8 cellular contexts compared by ENCODE assay signal in genomic region chr1:44740179-44740617, GRCh38. TPM values are rescaled to one million over a fixed set of nuclear protein-coding genes. Genes with fewer than 3 reads are reported as not detected.
DNase-seq lines count a peak whose midpoint lies in the region; ATAC-seq and TF ChIP-seq lines count a peak whose summit lies in the region.

No MANE protein-coding gene starts in this region.

- no peaks in the 10 kb centered on the region for H3K27me3 ChIP-seq in cardiac muscle cell
- H3K27me3 ChIP-seq in upper lobe of right lung: no peaks in the 10 kb centered on the region

- no peaks in the 10 kb centered on the region for H3K36me3 ChIP-seq in cardiac muscle cell
- no peaks in the 10 kb centered on the region for H3K36me3 ChIP-seq in upper lobe of right lung

- H3K9me3 ChIP-seq in cardiac muscle cell (ENCODE audit: low read depth) (no peaks in the 10 kb centered on the region), upper lobe of right lung (no peaks in the 10 kb centered on the region)

- no peaks in the 10 kb centered on the region for H3K27me3 Mint-ChIP-seq in activated T-helper 17 cell treated with anti-CD3 and anti-CD28 coated beads, Interleukin-2, amount 50 U/mL, for 72 hours

- H3K4me1 ChIP-seq in cardiac muscle cell (ENCODE audit: low read depth) (no peaks in the 10 kb centered on the region), upper lobe of right lung (no peaks in the 10 kb centered on the region)

- H3K4me3 ChIP-seq in cardiac muscle cell: peak overlapping the region; percentile 67
- peak overlapping the region; percentile 64 for H3K4me3 ChIP-seq in upper lobe of right lung

- peaks cover 50% of the 10 kb centered on the region for H3K36me3 Mint-ChIP-seq in activated T-helper 17 cell treated with anti-CD3 and anti-CD28 coated beads, Interleukin-2, amount 50 U/mL, for 72 hours (ENCODE audit: low read depth)

- peak overlapping the region; percentile 96 for H3K4me3 Mint-ChIP-seq in activated T-helper 17 cell treated with anti-CD3 and anti-CD28 coated beads, Interleukin-2, amount 50 U/mL, for 72 hours

- DNase-seq in cardiac muscle cell (ENCODE audit: low read depth in 1 of 2, low spot score in 1 of 2) (no peak), cardiac septum (ENCODE audit: low spot score) (no peak), left colon (no peak), upper lobe of right lung (no peak), COR-L47 (lab: John Stamatoyannopoulos, UW) (no peak), EL (no peak)
- no peak for DNase-seq in stimulated activated naive CD4-positive, alpha-beta T cell (lab: John Stamatoyannopoulos, UW)

- no peak for ATAC-seq in activated T-helper 17 cell treated with anti-CD3 and anti-CD28 coated beads, Interleukin-2, amount 50 U/mL, for 72 hours (replicated peaks)
- peak; percentile 1 for ATAC-seq in left colon
- no peak for ATAC-seq in upper lobe of right lung

- H3K9me3 Mint-ChIP-seq in activated T-helper 17 cell treated with anti-CD3 and anti-CD28 coated beads, Interleukin-2, amount 50 U/mL, for 72 hours: no peaks in the 10 kb centered on the region

- peak overlapping the region; percentile 63 for H3K27ac ChIP-seq in cardiac muscle cell
- no peak overlapping the region for H3K27ac ChIP-seq in upper lobe of right lung

- TF ChIP-seq CTCF in cardiac muscle cell (IDR thresholded peaks at IDR 0.05; ENCODE audit: low read depth, low read length) (no peak), upper lobe of right lung (IDR thresholded peaks at IDR 0.05) (no peak)

- intact Hi-C loops in cardiac septum (cut with DNase I): loop anchor here (5.0 kb wide), 1 partner anchor 562 kb away; no protein-coding TSS in a partner anchor
- intact Hi-C loops in left colon (cut with DNase I, micrococcal nuclease): no loop called here
- intact Hi-C loops in upper lobe of right lung (cut with DNase I): no loop called here

- peak overlapping the region; percentile 91 for H3K27ac Mint-ChIP-seq in activated T-helper 17 cell treated with anti-CD3 and anti-CD28 coated beads, Interleukin-2, amount 50 U/mL, for 72 hours

- peaks cover 7% of the 10 kb centered on the region for H3K4me1 Mint-ChIP-seq in activated T-helper 17 cell treated with anti-CD3 and anti-CD28 coated beads, Interleukin-2, amount 50 U/mL, for 72 hours

RNA-seq across cellular contexts. Expression of gene KIF2C, which starts 0.6 kb away (rescaled TPM):
- total RNA-seq in cardiac muscle cell: 11.0 and 80.8 TPM in 2 replicates
- polyA plus RNA-seq in cardiac muscle cell: 10.0 and 82.5 TPM in 2 replicates
- total RNA-seq in cardiac septum: 1.3 TPM
- total RNA-seq in activated T-helper 17 cell treated with anti-CD3 and anti-CD28 coated beads, Interleukin-2, amount 50 U/mL, for 72 hours: 100 to 1,000 TPM in 1 of 2 donors, 10 to 100 TPM in 1; 93.4 to 124 TPM
- 1 to 10 TPM; 2.6 to 9.1 TPM for total RNA-seq in left colon
- total RNA-seq in upper lobe of right lung: 0.93 TPM

RNA-seq across cellular contexts. Expression of gene RNU5D-1, which starts 9.2 kb away (rescaled TPM):
- total RNA-seq in cardiac muscle cell: not detected in 2 replicates
- not detected in 2 replicates for polyA plus RNA-seq in cardiac muscle cell
- total RNA-seq in cardiac septum: not detected
- not detected for total RNA-seq in activated T-helper 17 cell treated with anti-CD3 and anti-CD28 coated beads, Interleukin-2, amount 50 U/mL, for 72 hours
- not detected for total RNA-seq in left colon
- total RNA-seq in upper lobe of right lung: not detected

RNA-seq across cellular contexts. Expression of gene RPS8, which starts 35.1 kb away (rescaled TPM):
- 2,166 and 2,475 TPM in 2 replicates for total RNA-seq in cardiac muscle cell
- polyA plus RNA-seq in cardiac muscle cell: 534 and 651 TPM in 2 replicates
- total RNA-seq in cardiac septum: 581 TPM
- 1,000 to 10,000 TPM; 2,475 to 3,183 TPM for total RNA-seq in activated T-helper 17 cell treated with anti-CD3 and anti-CD28 coated beads, Interleukin-2, amount 50 U/mL, for 72 hours
- 1,000 to 10,000 TPM; 1,280 to 1,342 TPM for total RNA-seq in left colon
- total RNA-seq in upper lobe of right lung: 1,338 TPM

RNA-seq across cellular contexts. Expression of gene BEST4, which starts 47.8 kb away (rescaled TPM):
- total RNA-seq in cardiac muscle cell: 0.32 and 0.98 TPM in 2 replicates
- polyA plus RNA-seq in cardiac muscle cell: 1.4 and 1.5 TPM in 2 replicates
- 0.11 TPM for total RNA-seq in cardiac septum
- total RNA-seq in activated T-helper 17 cell treated with anti-CD3 and anti-CD28 coated beads, Interleukin-2, amount 50 U/mL, for 72 hours: 1 to 10 TPM in 1 of 2 donors, under 1 TPM in 1; 0.97 to 2.0 TPM
- 100 to 1,000 TPM; 113 to 120 TPM for total RNA-seq in left colon
- not detected for total RNA-seq in upper lobe of right lung

RNA-seq across cellular contexts. Expression of gene PLK3, which starts 60.0 kb away (rescaled TPM):
- total RNA-seq in cardiac muscle cell (6.2 and 9.5 TPM in 2 replicates), cardiac septum (8.4 TPM), left colon (10 to 100 TPM in 1 of 2 donors, 1 to 10 TPM in 1; 8.1 to 10.4 TPM), upper lobe of right lung (38.8 TPM)
- polyA plus RNA-seq in cardiac muscle cell: 6.3 and 12.4 TPM in 2 replicates
- total RNA-seq in activated T-helper 17 cell treated with anti-CD3 and anti-CD28 coated beads, Interleukin-2, amount 50 U/mL, for 72 hours: 10 to 100 TPM; 58.7 to 92.0 TPM
